In genomic region chr21:32771134-32771523, GRCh38 we compare ENCODE assay signal across 1 cellular context.
A peak's percentile ranks its signal among the peaks of the same experiment; 100 is the strongest.
TF ChIP-seq lines count a peak whose summit lies in the region.

No MANE protein-coding gene starts in this region.

TF ChIP-seq in GM12878, 131 proteins besides CTCF, POLR2A, EP300 and RAD21 (continued from another document):
- TF ChIP-seq NKRF (conservative IDR thresholded peaks at IDR 0.05), result 0 out of 2 replicates have a peak, but pooled peaks have one; percentile 85
- TF ChIP-seq SMARCA5 (IDR thresholded peaks at IDR 0.05), result 0 out of 2 replicates have a peak, but pooled peaks have one; percentile 64
- 0 out of 2 replicates have a peak, but pooled peaks have one; percentile 22 for TF ChIP-seq RB1 (IDR thresholded peaks at IDR 0.05; ENCODE audit: borderline replicate concordance)
- TF ChIP-seq EGR1 (IDR thresholded peaks at IDR 0.05; ENCODE audit: borderline replicate concordance in 1 of 2, low read depth in 2 of 2, low read length in 2 of 2), result peak in 1 of 2 experiments; percentile 11; a peak in 1 of 3 replicates
